ENCODE assay signal across 1 cellular context in the genomic region with DNA sequence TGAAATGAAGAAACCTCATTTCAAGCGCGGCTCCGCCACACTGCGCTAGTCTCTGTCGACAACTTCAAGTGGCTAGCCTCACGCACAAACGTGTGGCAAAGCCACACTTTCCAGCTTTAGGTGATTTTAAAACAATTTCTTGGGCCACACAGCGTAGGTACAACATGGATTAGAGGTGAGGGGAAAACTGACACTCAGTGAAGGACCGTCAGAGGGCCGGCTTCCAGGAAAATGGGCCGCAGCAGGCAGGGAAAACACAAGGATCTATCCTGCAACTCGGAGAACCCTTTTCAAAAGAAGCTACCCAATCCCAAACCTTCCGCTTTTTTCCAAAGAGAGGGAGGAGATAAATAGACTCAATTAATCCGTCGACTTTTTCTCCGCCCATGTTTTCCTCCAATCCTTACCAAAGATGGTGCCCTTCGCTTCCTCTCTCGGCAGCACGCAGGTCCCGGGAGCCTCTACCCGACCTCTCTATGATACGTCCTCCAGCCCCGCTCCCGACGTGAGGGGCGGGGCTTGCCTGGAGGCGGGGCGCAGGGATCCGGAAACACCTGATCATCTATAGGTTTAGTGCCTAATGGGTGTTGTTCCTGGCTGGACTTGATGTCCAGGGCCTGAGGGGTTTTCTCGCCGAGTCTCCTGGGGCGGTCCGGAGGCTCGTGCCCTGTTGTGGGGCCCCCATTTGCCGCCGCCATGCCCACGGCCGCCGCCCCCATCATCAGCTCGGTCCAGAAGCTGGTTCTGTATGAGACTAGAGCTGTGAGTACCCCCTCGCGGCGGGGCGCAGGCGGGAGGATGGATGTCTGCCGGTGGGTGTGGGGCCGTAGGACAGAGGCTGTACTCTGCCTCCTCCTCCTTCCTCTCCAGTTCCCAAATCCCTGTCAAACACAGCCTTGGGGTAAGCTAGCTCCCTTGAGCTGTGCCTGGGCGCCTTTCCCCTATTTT.
TF ChIP-seq lines count a peak whose summit lies in the region.

A gene (minus strand): TSS at position 463 of the 948 bp plus-strand sequence. CDS start 15,457 bp downstream, outside the sequence.
A gene (plus strand): TSS at position 557 of the 948 bp plus-strand sequence. CDS start 140 bp downstream, at position 697.

TF ChIP-seq in WTC11, 78 proteins besides CTCF, POLR2A, EP300 and RAD21 (continued from another document):
- TF ChIP-seq, protein P1, sequence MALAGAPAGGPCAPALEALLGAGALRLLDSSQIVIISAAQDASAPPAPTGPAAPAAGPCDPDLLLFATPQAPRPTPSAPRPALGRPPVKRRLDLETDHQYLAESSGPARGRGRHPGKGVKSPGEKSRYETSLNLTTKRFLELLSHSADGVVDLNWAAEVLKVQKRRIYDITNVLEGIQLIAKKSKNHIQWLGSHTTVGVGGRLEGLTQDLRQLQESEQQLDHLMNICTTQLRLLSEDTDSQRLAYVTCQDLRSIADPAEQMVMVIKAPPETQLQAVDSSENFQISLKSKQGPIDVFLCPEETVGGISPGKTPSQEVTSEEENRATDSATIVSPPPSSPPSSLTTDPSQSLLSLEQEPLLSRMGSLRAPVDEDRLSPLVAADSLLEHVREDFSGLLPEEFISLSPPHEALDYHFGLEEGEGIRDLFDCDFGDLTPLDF (CRISPR knock-in tag; IDR thresholded peaks at IDR 0.05), result 0 out of 2 replicates have a peak, but pooled peaks have one; percentile 35
- TF ChIP-seq FOXK1 (CRISPR knock-in tag; IDR thresholded peaks at IDR 0.05), result no peak; the same call in 1 of the 2 replicates
- TF ChIP-seq, protein P2, sequence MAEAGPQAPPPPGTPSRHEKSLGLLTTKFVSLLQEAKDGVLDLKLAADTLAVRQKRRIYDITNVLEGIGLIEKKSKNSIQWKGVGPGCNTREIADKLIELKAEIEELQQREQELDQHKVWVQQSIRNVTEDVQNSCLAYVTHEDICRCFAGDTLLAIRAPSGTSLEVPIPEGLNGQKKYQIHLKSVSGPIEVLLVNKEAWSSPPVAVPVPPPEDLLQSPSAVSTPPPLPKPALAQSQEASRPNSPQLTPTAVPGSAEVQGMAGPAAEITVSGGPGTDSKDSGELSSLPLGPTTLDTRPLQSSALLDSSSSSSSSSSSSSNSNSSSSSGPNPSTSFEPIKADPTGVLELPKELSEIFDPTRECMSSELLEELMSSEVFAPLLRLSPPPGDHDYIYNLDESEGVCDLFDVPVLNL (CRISPR knock-in tag; IDR thresholded peaks at IDR 0.05; ENCODE audit: borderline replicate concordance, low read depth), result no peak
- TF ChIP-seq FOXJ3 (CRISPR knock-in tag; IDR thresholded peaks at IDR 0.05; ENCODE audit: borderline replicate concordance), result no peak
- no peak for TF ChIP-seq MXD4 (CRISPR knock-in tag; IDR thresholded peaks at IDR 0.05; ENCODE audit: borderline replicate concordance)
- TF ChIP-seq ZNF232 (CRISPR knock-in tag; IDR thresholded peaks at IDR 0.05), result peak; percentile 47; the same call in 1 of the 2 replicates
- no peak for TF ChIP-seq ATF1 (CRISPR knock-in tag; IDR thresholded peaks at IDR 0.05)
- peak; percentile 71 for TF ChIP-seq CREM (CRISPR knock-in tag; IDR thresholded peaks at IDR 0.05)
- TF ChIP-seq, protein P3, sequence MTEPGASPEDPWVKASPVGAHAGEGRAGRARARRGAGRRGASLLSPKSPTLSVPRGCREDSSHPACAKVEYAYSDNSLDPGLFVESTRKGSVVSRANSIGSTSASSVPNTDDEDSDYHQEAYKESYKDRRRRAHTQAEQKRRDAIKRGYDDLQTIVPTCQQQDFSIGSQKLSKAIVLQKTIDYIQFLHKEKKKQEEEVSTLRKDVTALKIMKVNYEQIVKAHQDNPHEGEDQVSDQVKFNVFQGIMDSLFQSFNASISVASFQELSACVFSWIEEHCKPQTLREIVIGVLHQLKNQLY (CRISPR knock-in tag; IDR thresholded peaks at IDR 0.05), result no peak
- TF ChIP-seq, protein P4, sequence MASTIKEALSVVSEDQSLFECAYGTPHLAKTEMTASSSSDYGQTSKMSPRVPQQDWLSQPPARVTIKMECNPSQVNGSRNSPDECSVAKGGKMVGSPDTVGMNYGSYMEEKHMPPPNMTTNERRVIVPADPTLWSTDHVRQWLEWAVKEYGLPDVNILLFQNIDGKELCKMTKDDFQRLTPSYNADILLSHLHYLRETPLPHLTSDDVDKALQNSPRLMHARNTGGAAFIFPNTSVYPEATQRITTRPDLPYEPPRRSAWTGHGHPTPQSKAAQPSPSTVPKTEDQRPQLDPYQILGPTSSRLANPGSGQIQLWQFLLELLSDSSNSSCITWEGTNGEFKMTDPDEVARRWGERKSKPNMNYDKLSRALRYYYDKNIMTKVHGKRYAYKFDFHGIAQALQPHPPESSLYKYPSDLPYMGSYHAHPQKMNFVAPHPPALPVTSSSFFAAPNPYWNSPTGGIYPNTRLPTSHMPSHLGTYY (CRISPR knock-in tag; IDR thresholded peaks at IDR 0.05), result no peak
- TF ChIP-seq, protein P5, sequence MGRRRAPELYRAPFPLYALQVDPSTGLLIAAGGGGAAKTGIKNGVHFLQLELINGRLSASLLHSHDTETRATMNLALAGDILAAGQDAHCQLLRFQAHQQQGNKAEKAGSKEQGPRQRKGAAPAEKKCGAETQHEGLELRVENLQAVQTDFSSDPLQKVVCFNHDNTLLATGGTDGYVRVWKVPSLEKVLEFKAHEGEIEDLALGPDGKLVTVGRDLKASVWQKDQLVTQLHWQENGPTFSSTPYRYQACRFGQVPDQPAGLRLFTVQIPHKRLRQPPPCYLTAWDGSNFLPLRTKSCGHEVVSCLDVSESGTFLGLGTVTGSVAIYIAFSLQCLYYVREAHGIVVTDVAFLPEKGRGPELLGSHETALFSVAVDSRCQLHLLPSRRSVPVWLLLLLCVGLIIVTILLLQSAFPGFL (CRISPR knock-in tag; IDR thresholded peaks at IDR 0.05; ENCODE audit: borderline replicate concordance), result no peak
- TF ChIP-seq SP1 (CRISPR knock-in tag; conservative IDR thresholded peaks at IDR 0.05), result peak; percentile 82
- TF ChIP-seq, protein P6, sequence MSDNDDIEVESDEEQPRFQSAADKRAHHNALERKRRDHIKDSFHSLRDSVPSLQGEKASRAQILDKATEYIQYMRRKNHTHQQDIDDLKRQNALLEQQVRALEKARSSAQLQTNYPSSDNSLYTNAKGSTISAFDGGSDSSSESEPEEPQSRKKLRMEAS (CRISPR knock-in tag; IDR thresholded peaks at IDR 0.05), result peak; percentile 43; the same call in 1 of the 2 replicates
- TF ChIP-seq, protein P7, sequence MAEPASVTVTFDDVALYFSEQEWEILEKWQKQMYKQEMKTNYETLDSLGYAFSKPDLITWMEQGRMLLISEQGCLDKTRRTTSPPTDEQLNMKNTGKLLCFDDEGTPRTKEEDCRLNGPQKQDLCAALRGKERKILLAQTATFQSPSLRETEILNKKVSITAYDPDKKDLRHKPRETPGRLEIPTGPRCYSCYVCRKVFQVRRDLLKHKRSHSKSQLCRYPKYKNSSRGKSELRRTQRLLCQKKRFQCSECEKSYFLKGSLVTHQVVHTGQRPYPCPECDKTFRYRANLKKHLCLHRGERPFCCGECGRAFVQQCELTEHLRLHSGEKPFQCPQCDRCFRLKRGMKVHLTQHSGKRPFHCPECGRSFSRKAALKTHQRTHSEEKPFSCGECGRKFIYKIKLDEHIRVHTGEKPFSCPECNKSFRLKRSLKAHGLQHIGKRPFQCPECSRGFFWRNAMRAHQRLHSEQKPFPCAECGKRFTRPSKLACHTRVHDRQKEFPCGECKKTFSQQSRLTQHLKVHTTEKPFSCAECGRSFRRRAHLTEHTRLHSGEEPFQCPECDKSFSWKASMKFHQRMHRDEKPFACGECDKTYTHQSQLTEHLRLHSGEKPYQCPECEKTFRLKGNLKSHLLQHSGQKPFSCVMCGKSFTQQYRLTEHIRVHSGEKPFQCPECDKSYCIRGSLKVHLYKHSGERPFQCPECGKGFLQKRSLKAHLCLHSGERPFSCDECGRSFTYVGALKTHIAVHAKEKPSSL (CRISPR knock-in tag; conservative IDR thresholded peaks at IDR 0.05), result no peak
